8 cellular contexts compared by ENCODE assay signal in the genomic region with DNA sequence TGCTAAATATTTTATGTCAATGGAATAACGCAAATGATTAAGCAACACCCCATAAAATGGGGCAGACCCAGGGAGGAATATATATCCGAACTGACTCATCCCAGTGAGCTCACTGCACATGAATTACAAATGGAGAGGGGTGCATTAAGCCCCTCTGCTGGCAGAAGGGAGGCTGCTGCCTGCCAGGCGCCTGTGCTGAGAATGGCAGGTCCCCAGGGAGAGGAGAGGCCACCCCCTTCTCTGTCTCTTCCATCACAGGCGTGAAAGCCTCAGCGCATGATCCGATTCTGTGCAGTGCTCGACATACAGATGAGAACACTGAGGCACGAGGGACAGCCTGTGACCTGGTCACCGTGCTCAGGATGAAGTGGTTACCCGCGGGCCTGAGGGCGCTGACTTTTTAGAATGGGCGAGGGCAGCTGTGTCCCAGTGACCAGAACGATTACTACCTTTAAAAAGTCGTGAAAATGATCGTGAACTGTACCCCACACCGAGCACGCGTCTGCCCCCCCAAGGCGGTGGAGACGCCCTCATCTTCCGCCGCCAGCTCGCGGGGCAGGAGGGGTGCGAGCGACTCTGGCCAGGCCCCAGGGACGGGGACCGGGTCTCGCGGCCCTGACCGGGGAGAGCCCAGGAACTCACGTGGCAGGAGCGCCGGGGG.
DNase-seq lines count a peak whose midpoint lies in the region; ATAC-seq and TF ChIP-seq lines count a peak whose summit lies in the region.
"Not testable (repeated sequence)": the region's sequence is repeated elsewhere in the genome, so short reads cannot be mapped to it uniquely, and the experiment has no call there.

No MANE protein-coding gene starts in this region.

- H3K9me3 ChIP-seq in CD4-positive, CD25-positive, alpha-beta regulatory T cell (ENCODE audit: control insufficient read depth in 2 of 2, low read length in 2 of 2); Panc1 (ENCODE audit: control insufficient read depth, insufficient read depth, low read depth, low read length); right cardiac atrium (ENCODE audit: control insufficient read depth, low read length): not testable (repeated sequence)

- H3K4me3 Mint-ChIP-seq in CD4-positive, CD25-positive, alpha-beta regulatory T cell: peak overlapping the region; percentile 88 to 100 (median 98)
- peak overlapping the region; percentile 94 for H3K4me3 Mint-ChIP-seq in activated CD8-positive, alpha-beta memory T cell treated with anti-CD3 and anti-CD28 coated beads, Interleukin-2, amount 10 ng/mL, durations not matched to agents 7 days and 5 days
- H3K4me3 Mint-ChIP-seq in nephron progenitor cell: peak overlapping the region; percentile 94
- peak overlapping the region; percentile 88 for H3K4me3 Mint-ChIP-seq in stimulated activated naive CD8-positive, alpha-beta T cell treated with anti-CD3 and anti-CD28 coated beads, Interleukin-15, Interleukin-2, amounts not matched to agents 100 ng/mL and 50 ng/mL, for 24 hours

- TF ChIP-seq CTCF in Panc1 (IDR thresholded peaks at IDR 0.05); choroid plexus epithelial cell (conservative IDR thresholded peaks at IDR 0.05; ENCODE audit: low read depth, low read length); nephron progenitor cell (IDR thresholded peaks at IDR 0.05): not testable (repeated sequence)

- not testable (repeated sequence) for ATAC-seq in CD4-positive, CD25-positive, alpha-beta regulatory T cell (ENCODE audit: low read depth in 2 of 2); Panc1; activated CD8-positive, alpha-beta memory T cell treated with anti-CD3 and anti-CD28 coated beads, Interleukin-2, amount 10 ng/mL, durations not matched to agents 7 days and 5 days; right cardiac atrium

- peak overlapping the region; percentile 86 for H3K27ac ChIP-seq in CD4-positive, CD25-positive, alpha-beta regulatory T cell (ENCODE audit: insufficient read depth, low read length, poor library complexity, severe bottlenecking)
- H3K27ac ChIP-seq in Panc1 (ENCODE audit: low read length): peak overlapping the region; percentile 72
- peak overlapping the region; percentile 59 for H3K27ac ChIP-seq in right cardiac atrium (ENCODE audit: low read length)

- peak in 2 of 3 donors; percentile 3 to 31 for DNase-seq in CD4-positive, CD25-positive, alpha-beta regulatory T cell
- DNase-seq in HS-5 (ENCODE audit: low read depth) (peak; percentile 68), choroid plexus epithelial cell (ENCODE audit: low read depth) (peak; percentile 70), right cardiac atrium (peak in 2 of 3 donors; percentile 54 to 58), nephron progenitor cell (peak; percentile 33)
- not testable (repeated sequence) for DNase-seq in Panc1 (ENCODE audit: low read depth, low spot score); activated CD8-positive, alpha-beta memory T cell treated with anti-CD3 and anti-CD28 coated beads, Interleukin-2, amount 10 ng/mL, durations not matched to agents 7 days and 5 days

- not testable (repeated sequence) for BruUV-seq in Panc1 (replicated peaks; lab: Mats Ljungman, UMichigan)

- H3K27ac Mint-ChIP-seq in CD4-positive, CD25-positive, alpha-beta regulatory T cell: peak overlapping the region; percentile 38 to 85 (median 77)
- peak overlapping the region; percentile 78 for H3K27ac Mint-ChIP-seq in activated CD8-positive, alpha-beta memory T cell treated with anti-CD3 and anti-CD28 coated beads, Interleukin-2, amount 10 ng/mL, durations not matched to agents 7 days and 5 days
- H3K27ac Mint-ChIP-seq in nephron progenitor cell: peak overlapping the region; percentile 97
- peak overlapping the region; percentile 94 for H3K27ac Mint-ChIP-seq in stimulated activated naive CD8-positive, alpha-beta T cell treated with anti-CD3 and anti-CD28 coated beads, Interleukin-15, Interleukin-2, amounts not matched to agents 100 ng/mL and 50 ng/mL, for 24 hours

- CTCF ChIA-PET in Panc1 (lab: Charles Lee): not testable (repeated sequence)
- CTCF ChIA-PET in activated CD8-positive, alpha-beta memory T cell treated with anti-CD3 and anti-CD28 coated beads, Interleukin-2, amount 10 ng/mL, durations not matched to agents 7 days and 5 days (lab: Charles Lee): interaction anchor here (1.2 to 1.4 kb wide), 2 partner anchors 11 to 12 kb away, joined by 3 read pairs; no protein-coding TSS in a partner anchor

- POLR2A ChIA-PET in Panc1 (lab: Charles Lee): not testable (repeated sequence)

- not testable (repeated sequence) for H3K4me1 ChIP-seq in CD4-positive, CD25-positive, alpha-beta regulatory T cell (ENCODE audit: control insufficient read depth, insufficient read depth, low read length, poor library complexity, severe bottlenecking); Panc1 (ENCODE audit: control insufficient read depth, insufficient read depth, low read length); right cardiac atrium (ENCODE audit: control insufficient read depth, insufficient read depth, low read length)

- H3K9me3 Mint-ChIP-seq in CD4-positive, CD25-positive, alpha-beta regulatory T cell; activated CD8-positive, alpha-beta memory T cell treated with anti-CD3 and anti-CD28 coated beads, Interleukin-2, amount 10 ng/mL, durations not matched to agents 7 days and 5 days (ENCODE audit: low read depth); nephron progenitor cell; stimulated activated naive CD8-positive, alpha-beta T cell treated with anti-CD3 and anti-CD28 coated beads, Interleukin-15, Interleukin-2, amounts not matched to agents 100 ng/mL and 50 ng/mL, for 24 hours: not testable (repeated sequence)

- in situ Hi-C loops in Panc1 (cut with HindIII; ENCODE audit: low pct_unique_long_range_greater_than_20kb, low sequenced_read_pairs): not testable (repeated sequence)

- peaks cover 0 to 30% (median 15%) of the 10 kb centered on the region in 4 donors for H3K4me1 Mint-ChIP-seq in CD4-positive, CD25-positive, alpha-beta regulatory T cell
- H3K4me1 Mint-ChIP-seq in activated CD8-positive, alpha-beta memory T cell treated with anti-CD3 and anti-CD28 coated beads, Interleukin-2, amount 10 ng/mL, durations not matched to agents 7 days and 5 days: peaks cover 28% of the 10 kb centered on the region
- peaks cover 61% of the 10 kb centered on the region for H3K4me1 Mint-ChIP-seq in nephron progenitor cell
- peaks cover 26% of the 10 kb centered on the region for H3K4me1 Mint-ChIP-seq in stimulated activated naive CD8-positive, alpha-beta T cell treated with anti-CD3 and anti-CD28 coated beads, Interleukin-15, Interleukin-2, amounts not matched to agents 100 ng/mL and 50 ng/mL, for 24 hours (ENCODE audit: low read depth)

- H3K36me3 ChIP-seq in CD4-positive, CD25-positive, alpha-beta regulatory T cell (ENCODE audit: control insufficient read depth, insufficient read depth, low read length); Panc1 (ENCODE audit: control insufficient read depth, insufficient read depth, low read length): not testable (repeated sequence)

- intact Hi-C loops in Panc1 (cut with micrococcal nuclease; ENCODE audit: unreplicated experiment); right cardiac atrium (cut with DNase I): not testable (repeated sequence)

- not testable (repeated sequence) for H3K27me3 Mint-ChIP-seq in CD4-positive, CD25-positive, alpha-beta regulatory T cell; activated CD8-positive, alpha-beta memory T cell treated with anti-CD3 and anti-CD28 coated beads, Interleukin-2, amount 10 ng/mL, durations not matched to agents 7 days and 5 days; nephron progenitor cell (ENCODE audit: low read depth, poor library complexity); stimulated activated naive CD8-positive, alpha-beta T cell treated with anti-CD3 and anti-CD28 coated beads, Interleukin-15, Interleukin-2, amounts not matched to agents 100 ng/mL and 50 ng/mL, for 24 hours

- H3K36me3 Mint-ChIP-seq in CD4-positive, CD25-positive, alpha-beta regulatory T cell; activated CD8-positive, alpha-beta memory T cell treated with anti-CD3 and anti-CD28 coated beads, Interleukin-2, amount 10 ng/mL, durations not matched to agents 7 days and 5 days; stimulated activated naive CD8-positive, alpha-beta T cell treated with anti-CD3 and anti-CD28 coated beads, Interleukin-15, Interleukin-2, amounts not matched to agents 100 ng/mL and 50 ng/mL, for 24 hours (ENCODE audit: low read depth): not testable (repeated sequence)
- peaks cover 23% of the 10 kb centered on the region for H3K36me3 Mint-ChIP-seq in nephron progenitor cell (ENCODE audit: low read depth)

- H3K4me3 ChIP-seq in CD4-positive, CD25-positive, alpha-beta regulatory T cell (ENCODE audit: low read depth, low read length): peak overlapping the region; percentile 19
- peak overlapping the region; percentile 56 to 64 for H3K4me3 ChIP-seq in Panc1 (ENCODE audit: low read depth in 2 of 2, low read length in 2 of 2)
- peak overlapping the region; percentile 67 for H3K4me3 ChIP-seq in choroid plexus epithelial cell (ENCODE audit: low read depth, low read length)
- H3K4me3 ChIP-seq in right cardiac atrium (ENCODE audit: low read length): peak overlapping the region; percentile 66

- not testable (repeated sequence) for H3K27me3 ChIP-seq in CD4-positive, CD25-positive, alpha-beta regulatory T cell (ENCODE audit: control insufficient read depth, insufficient read depth, low read length); Panc1 (ENCODE audit: control insufficient read depth, insufficient read depth, low read length); right cardiac atrium (ENCODE audit: control insufficient read depth, insufficient read depth)

- 3% methylated on average over 35 of the region's 35 CpGs for WGBS in right cardiac atrium
